Comparison of ENCODE assay signal across 9 cellular contexts in genomic region chr2:30285758-30286157, GRCh38.
"Had no signal": no experiment of that assay in that cellular context is flagged by ENCODE, and none has a peak within 500 bp of the region (broad histone marks: within the 10 kb centered on the region; RNA-seq: fewer than 3 reads in every experiment).

No MANE protein-coding gene starts in this region.

- FAIRE-seq: H1, H54, HepG2 had no signal

- DNase-seq: H9, HCEC 1CT, KBM-7 had no signal

- H3K4me3 ChIP-seq: GM23338 had no signal

- H3K27ac Mint-ChIP-seq: GM23338 had no signal

- ATAC-seq: GM23338, HepG2 had no signal

- H3K4me3 Mint-ChIP-seq: GM23338, H9 had no signal

- H3K9ac ChIP-seq: KMS-11 had no signal

- H3K27ac ChIP-seq: HL-60, KMS-11 had no signal

- H3K9me3 Mint-ChIP-seq: GM23338 had no signal

- H3K4me2 ChIP-seq: GM23338, KMS-11 had no signal

- H2AFZ ChIP-seq: GM23338 had no signal
